Comparison of ENCODE assay signal across 1 cellular context in the genomic region with DNA sequence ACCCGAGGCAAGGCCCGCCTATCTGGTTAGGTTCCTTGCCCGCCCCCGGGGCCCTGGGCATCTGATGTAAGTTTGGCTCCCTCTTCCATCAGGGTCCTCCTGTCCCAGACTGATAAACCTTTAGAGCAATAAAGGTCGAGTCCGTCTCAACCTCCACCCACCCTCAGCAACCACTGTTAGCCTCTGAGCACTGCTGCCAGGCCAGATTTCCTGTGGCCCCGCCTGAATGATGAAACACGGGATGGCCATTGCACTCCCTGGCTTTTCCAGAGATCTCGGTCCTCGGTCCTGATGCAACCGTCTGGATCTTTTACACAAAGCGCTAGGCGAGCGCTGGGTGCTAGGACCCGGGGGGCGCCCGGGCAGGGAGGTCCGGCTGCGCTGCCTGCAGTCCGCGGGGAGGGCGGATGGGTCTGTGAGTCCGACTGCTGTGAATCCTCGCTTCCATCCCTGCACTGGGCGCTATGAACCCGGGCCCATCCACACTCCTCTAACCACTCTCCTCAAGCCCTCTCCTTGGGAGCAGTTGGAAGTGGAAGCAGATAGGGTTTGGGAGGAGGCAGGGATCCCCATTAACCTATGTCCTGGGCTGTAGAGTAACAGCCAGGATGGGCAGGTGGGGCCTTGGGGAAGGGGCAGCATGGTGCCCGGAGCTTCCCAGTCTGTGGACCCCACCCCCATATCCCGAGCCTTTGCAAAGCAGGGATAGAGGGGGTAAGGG.
TF ChIP-seq lines count a peak whose summit lies in the region.

No MANE protein-coding gene starts in this region.

TF ChIP-seq in GM12878, 131 proteins besides CTCF, POLR2A, EP300 and RAD21 (continued from another document):
- peak; percentile 96 for TF ChIP-seq RELB (IDR thresholded peaks at IDR 0.05; ENCODE audit: low read depth)
- peak; percentile 79; the same call in 1 of the 2 replicates for TF ChIP-seq ZNF217 (IDR thresholded peaks at IDR 0.05)
- TF ChIP-seq BMI1 (IDR thresholded peaks at IDR 0.05; ENCODE audit: borderline replicate concordance), result 0 out of 2 replicates have a peak, but pooled peaks have one; percentile 24
- TF ChIP-seq NR2C1 (IDR thresholded peaks at IDR 0.05), result peak; percentile 33
- TF ChIP-seq STAT3 (IDR thresholded peaks at IDR 0.05; ENCODE audit: low read depth, low read length), result no peak
- TF ChIP-seq RB1 (IDR thresholded peaks at IDR 0.05; ENCODE audit: borderline replicate concordance), result peak; percentile 67; the same call in 1 of the 2 replicates
- peak; percentile 83 for TF ChIP-seq IKZF1 (conservative IDR thresholded peaks at IDR 0.05)
- TF ChIP-seq TBL1XR1 (IDR thresholded peaks at IDR 0.05; ENCODE audit: low read depth, low read length), result 0 out of 2 replicates have a peak, but pooled peaks have one; percentile 21
- TF ChIP-seq MEF2A (IDR thresholded peaks at IDR 0.05; ENCODE audit: insufficient read depth, low read depth, low read length), result 0 out of 2 replicates have a peak, but pooled peaks have one; percentile 11
- peak; percentile 87 for TF ChIP-seq LARP7 (IDR thresholded peaks at IDR 0.05)
- peak; percentile 59; the same call in 1 of the 2 replicates for TF ChIP-seq SIN3A (IDR thresholded peaks at IDR 0.05; ENCODE audit: low read depth, low read length)
- peak; percentile 77 for TF ChIP-seq YY1 (IDR thresholded peaks at IDR 0.05; ENCODE audit: low read depth, low read length)
- peak; percentile 7; the same call in 1 of the 2 replicates for TF ChIP-seq PKNOX1 (IDR thresholded peaks at IDR 0.05)
- TF ChIP-seq GATAD2B (conservative IDR thresholded peaks at IDR 0.05; ENCODE audit: low read depth), result 0 out of 2 replicates have a peak, but pooled peaks have one; percentile 54
- peak; percentile 65; the same call in 1 of the 2 replicates for TF ChIP-seq EED (IDR thresholded peaks at IDR 0.05; ENCODE audit: low read depth)
- no peak for TF ChIP-seq FOXK2 (IDR thresholded peaks at IDR 0.05)
- 0 out of 4 replicates have a peak, but pooled peaks of 1 of the 2 experiments have one; percentile 23 for TF ChIP-seq BHLHE40 (IDR thresholded peaks at IDR 0.05; ENCODE audit: borderline replicate concordance in 1 of 2, low read depth in 2 of 2, low read length in 1 of 2)
- TF ChIP-seq ZNF274 (IDR thresholded peaks at IDR 0.05; ENCODE audit: insufficient read depth, insufficient read length), result no peak
- TF ChIP-seq, protein P1, sequence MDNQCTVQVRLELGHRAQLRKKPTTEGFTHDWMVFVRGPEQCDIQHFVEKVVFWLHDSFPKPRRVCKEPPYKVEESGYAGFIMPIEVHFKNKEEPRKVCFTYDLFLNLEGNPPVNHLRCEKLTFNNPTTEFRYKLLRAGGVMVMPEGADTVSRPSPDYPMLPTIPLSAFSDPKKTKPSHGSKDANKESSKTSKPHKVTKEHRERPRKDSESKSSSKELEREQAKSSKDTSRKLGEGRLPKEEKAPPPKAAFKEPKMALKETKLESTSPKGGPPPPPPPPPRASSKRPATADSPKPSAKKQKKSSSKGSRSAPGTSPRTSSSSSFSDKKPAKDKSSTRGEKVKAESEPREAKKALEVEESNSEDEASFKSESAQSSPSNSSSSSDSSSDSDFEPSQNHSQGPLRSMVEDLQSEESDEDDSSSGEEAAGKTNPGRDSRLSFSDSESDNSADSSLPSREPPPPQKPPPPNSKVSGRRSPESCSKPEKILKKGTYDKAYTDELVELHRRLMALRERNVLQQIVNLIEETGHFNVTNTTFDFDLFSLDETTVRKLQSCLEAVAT (IDR thresholded peaks at IDR 0.05), result peak; percentile 54
- TF ChIP-seq ZBED1 (IDR thresholded peaks at IDR 0.05; ENCODE audit: borderline replicate concordance), result peak; percentile 54; the same call in 1 of the 2 replicates
- peak; percentile 74; the same call in 1 of the 2 replicates for TF ChIP-seq SMARCA5 (IDR thresholded peaks at IDR 0.05)
- peak; percentile 32; the same call in 1 of the 2 replicates for TF ChIP-seq CHD2 (IDR thresholded peaks at IDR 0.05; ENCODE audit: borderline replicate concordance, low read depth, low read length)
- TF ChIP-seq MXI1 (IDR thresholded peaks at IDR 0.05; ENCODE audit: low read depth, low read length), result no peak
- TF ChIP-seq BACH1 (IDR thresholded peaks at IDR 0.05; ENCODE audit: borderline replicate concordance), result peak; percentile 37; the same call in 1 of the 2 replicates
- TF ChIP-seq CBFB (IDR thresholded peaks at IDR 0.05; ENCODE audit: low read depth), result peak; percentile 40; the same call in 1 of the 2 replicates
- peak; percentile 57 for TF ChIP-seq CREM (IDR thresholded peaks at IDR 0.05; ENCODE audit: low read depth)
- no peak for TF ChIP-seq ZBTB33 (IDR thresholded peaks at IDR 0.05)
- TF ChIP-seq IKZF2 (IDR thresholded peaks at IDR 0.05), result peak; percentile 84 to 86; a peak in 3 of 4 replicates
- TF ChIP-seq CBX5 (IDR thresholded peaks at IDR 0.05; ENCODE audit: low read depth), result no peak
TF ChIP-seq in GM12878: peak in this region for 42.
